Comparison of ENCODE assay signal across 1 cellular context in the genomic region with DNA sequence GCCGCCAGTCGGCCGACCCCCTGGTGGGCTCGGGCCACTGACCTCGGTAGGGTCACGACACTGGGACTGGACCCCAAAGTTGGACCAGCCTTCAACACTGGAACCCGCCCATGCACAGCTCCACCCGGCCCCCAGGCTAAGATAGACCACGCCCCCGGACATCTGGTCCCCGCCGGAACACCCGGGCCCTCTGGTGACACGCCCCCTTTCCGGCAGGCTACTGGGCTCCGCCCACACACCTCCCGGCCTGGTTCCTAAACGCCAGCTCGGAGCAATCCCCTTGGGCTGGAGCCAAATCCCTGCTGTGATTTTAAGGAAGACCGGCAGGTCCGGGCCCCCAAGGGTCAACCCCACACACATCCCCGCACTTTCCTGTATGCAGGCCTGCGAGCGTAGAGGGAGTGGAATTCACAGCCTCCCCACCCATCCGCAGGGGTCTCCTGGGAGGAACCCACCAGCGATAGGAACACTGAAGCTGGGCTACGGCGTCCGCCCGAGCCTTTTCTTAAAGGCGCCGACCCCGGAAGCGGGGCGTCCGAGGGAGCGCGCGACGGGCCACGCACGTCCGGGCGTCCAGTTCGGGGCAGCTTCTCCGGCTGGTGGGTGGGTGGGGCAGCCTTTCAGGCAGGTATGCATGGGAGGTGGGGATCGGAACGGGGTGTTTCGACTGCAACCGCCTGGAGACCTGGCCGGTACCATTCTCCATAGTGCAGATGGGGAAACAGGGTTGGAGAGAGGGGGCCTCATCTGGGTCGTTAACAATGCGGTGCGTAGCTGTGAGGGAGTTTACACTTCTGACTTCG.
TF ChIP-seq lines count a peak whose summit lies in the region.

A gene with protein sequence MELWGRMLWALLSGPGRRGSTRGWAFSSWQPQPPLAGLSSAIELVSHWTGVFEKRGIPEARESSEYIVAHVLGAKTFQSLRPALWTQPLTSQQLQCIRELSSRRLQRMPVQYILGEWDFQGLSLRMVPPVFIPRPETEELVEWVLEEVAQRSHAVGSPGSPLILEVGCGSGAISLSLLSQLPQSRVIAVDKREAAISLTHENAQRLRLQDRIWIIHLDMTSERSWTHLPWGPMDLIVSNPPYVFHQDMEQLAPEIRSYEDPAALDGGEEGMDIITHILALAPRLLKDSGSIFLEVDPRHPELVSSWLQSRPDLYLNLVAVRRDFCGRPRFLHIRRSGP (plus strand): TSS at position 576 of the 803 bp plus-strand sequence. CDS start 1,583 bp downstream, outside the sequence.

TF ChIP-seq in K562, 482 proteins besides CTCF, POLR2A, EP300 and RAD21 (continued from another document and continues in another):
- TF ChIP-seq, protein P1, sequence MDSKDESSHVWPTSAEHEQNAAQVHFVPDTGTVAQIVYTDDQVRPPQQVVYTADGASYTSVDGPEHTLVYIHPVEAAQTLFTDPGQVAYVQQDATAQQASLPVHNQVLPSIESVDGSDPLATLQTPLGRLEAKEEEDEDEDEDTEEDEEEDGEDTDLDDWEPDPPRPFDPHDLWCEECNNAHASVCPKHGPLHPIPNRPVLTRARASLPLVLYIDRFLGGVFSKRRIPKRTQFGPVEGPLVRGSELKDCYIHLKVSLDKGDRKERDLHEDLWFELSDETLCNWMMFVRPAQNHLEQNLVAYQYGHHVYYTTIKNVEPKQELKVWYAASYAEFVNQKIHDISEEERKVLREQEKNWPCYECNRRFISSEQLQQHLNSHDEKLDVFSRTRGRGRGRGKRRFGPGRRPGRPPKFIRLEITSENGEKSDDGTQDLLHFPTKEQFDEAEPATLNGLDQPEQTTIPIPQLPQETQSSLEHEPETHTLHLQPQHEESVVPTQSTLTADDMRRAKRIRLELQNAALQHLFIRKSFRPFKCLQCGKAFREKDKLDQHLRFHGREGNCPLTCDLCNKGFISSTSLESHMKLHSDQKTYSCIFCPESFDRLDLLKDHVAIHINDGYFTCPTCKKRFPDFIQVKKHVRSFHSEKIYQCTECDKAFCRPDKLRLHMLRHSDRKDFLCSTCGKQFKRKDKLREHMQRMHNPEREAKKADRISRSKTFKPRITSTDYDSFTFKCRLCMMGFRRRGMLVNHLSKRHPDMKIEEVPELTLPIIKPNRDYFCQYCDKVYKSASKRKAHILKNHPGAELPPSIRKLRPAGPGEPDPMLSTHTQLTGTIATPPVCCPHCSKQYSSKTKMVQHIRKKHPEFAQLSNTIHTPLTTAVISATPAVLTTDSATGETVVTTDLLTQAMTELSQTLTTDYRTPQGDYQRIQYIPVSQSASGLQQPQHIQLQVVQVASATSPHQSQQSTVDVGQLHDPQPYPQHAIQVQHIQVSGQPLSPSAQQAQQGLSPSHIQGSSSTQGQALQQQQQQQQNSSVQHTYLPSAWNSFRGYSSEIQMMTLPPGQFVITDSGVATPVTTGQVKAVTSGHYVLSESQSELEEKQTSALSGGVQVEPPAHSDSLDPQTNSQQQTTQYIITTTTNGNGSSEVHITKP (IDR thresholded peaks at IDR 0.05; ENCODE audit: partially characterized antibody): peak; percentile 44
- peak; percentile 57; the same call in 1 of the 2 replicates for TF ChIP-seq MBD2 (IDR thresholded peaks at IDR 0.05; ENCODE audit: borderline replicate concordance, low read depth)
- TF ChIP-seq, protein P2, sequence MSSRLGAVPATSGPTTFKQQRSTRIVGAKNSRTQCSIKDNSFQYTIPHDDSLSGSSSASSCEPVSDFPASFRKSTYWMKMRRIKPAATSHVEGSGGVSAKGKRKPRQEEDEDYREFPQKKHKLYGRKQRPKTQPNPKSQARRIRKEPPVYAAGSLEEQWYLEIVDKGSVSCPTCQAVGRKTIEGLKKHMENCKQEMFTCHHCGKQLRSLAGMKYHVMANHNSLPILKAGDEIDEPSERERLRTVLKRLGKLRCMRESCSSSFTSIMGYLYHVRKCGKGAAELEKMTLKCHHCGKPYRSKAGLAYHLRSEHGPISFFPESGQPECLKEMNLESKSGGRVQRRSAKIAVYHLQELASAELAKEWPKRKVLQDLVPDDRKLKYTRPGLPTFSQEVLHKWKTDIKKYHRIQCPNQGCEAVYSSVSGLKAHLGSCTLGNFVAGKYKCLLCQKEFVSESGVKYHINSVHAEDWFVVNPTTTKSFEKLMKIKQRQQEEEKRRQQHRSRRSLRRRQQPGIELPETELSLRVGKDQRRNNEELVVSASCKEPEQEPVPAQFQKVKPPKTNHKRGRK (tag; IDR thresholded peaks at IDR 0.05): no peak
- no peak for TF ChIP-seq HEY1 (CRISPR knock-in tag; IDR thresholded peaks at IDR 0.05; ENCODE audit: borderline replicate concordance)
- no peak for TF ChIP-seq MXI1 (IDR thresholded peaks at IDR 0.05; ENCODE audit: low read depth, low read length)
- peak; percentile 90 to 93 for TF ChIP-seq MAZ (CRISPR knock-in tag; conservative IDR thresholded peaks at IDR 0.05 in 1 of 2, IDR thresholded peaks at IDR 0.05 in 1 of 2)
- TF ChIP-seq, protein P3, sequence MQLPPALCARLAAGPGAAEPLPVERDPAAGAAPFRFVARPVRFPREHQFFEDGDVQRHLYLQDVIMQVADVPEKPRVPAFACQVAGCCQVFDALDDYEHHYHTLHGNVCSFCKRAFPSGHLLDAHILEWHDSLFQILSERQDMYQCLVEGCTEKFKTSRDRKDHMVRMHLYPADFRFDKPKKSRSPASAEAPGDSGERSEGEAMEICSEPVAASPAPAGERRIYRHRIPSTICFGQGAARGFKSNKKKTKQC (CRISPR knock-in tag; IDR thresholded peaks at IDR 0.05): peak; percentile 50; the same call in 1 of the 2 replicates
- TF ChIP-seq, protein P4, sequence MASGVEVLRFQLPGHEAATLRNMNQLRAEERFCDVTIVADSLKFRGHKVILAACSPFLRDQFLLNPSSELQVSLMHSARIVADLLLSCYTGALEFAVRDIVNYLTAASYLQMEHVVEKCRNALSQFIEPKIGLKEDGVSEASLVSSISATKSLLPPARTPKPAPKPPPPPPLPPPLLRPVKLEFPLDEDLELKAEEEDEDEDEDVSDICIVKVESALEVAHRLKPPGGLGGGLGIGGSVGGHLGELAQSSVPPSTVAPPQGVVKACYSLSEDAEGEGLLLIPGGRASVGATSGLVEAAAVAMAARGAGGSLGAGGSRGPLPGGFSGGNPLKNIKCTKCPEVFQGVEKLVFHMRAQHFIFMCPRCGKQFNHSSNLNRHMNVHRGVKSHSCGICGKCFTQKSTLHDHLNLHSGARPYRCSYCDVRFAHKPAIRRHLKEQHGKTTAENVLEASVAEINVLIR (CRISPR knock-in tag; IDR thresholded peaks at IDR 0.05): peak; percentile 77
- TF ChIP-seq, protein P5, sequence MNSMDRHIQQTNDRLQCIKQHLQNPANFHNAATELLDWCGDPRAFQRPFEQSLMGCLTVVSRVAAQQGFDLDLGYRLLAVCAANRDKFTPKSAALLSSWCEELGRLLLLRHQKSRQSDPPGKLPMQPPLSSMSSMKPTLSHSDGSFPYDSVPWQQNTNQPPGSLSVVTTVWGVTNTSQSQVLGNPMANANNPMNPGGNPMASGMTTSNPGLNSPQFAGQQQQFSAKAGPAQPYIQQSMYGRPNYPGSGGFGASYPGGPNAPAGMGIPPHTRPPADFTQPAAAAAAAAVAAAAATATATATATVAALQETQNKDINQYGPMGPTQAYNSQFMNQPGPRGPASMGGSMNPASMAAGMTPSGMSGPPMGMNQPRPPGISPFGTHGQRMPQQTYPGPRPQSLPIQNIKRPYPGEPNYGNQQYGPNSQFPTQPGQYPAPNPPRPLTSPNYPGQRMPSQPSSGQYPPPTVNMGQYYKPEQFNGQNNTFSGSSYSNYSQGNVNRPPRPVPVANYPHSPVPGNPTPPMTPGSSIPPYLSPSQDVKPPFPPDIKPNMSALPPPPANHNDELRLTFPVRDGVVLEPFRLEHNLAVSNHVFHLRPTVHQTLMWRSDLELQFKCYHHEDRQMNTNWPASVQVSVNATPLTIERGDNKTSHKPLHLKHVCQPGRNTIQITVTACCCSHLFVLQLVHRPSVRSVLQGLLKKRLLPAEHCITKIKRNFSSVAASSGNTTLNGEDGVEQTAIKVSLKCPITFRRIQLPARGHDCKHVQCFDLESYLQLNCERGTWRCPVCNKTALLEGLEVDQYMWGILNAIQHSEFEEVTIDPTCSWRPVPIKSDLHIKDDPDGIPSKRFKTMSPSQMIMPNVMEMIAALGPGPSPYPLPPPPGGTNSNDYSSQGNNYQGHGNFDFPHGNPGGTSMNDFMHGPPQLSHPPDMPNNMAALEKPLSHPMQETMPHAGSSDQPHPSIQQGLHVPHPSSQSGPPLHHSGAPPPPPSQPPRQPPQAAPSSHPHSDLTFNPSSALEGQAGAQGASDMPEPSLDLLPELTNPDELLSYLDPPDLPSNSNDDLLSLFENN (IDR thresholded peaks at IDR 0.05; ENCODE audit: low read depth in 2 of 2, low read length in 2 of 2): 0 out of 4 replicates have a peak, but pooled peaks of 1 of the 2 experiments have one; percentile 7
- TF ChIP-seq, protein P6, sequence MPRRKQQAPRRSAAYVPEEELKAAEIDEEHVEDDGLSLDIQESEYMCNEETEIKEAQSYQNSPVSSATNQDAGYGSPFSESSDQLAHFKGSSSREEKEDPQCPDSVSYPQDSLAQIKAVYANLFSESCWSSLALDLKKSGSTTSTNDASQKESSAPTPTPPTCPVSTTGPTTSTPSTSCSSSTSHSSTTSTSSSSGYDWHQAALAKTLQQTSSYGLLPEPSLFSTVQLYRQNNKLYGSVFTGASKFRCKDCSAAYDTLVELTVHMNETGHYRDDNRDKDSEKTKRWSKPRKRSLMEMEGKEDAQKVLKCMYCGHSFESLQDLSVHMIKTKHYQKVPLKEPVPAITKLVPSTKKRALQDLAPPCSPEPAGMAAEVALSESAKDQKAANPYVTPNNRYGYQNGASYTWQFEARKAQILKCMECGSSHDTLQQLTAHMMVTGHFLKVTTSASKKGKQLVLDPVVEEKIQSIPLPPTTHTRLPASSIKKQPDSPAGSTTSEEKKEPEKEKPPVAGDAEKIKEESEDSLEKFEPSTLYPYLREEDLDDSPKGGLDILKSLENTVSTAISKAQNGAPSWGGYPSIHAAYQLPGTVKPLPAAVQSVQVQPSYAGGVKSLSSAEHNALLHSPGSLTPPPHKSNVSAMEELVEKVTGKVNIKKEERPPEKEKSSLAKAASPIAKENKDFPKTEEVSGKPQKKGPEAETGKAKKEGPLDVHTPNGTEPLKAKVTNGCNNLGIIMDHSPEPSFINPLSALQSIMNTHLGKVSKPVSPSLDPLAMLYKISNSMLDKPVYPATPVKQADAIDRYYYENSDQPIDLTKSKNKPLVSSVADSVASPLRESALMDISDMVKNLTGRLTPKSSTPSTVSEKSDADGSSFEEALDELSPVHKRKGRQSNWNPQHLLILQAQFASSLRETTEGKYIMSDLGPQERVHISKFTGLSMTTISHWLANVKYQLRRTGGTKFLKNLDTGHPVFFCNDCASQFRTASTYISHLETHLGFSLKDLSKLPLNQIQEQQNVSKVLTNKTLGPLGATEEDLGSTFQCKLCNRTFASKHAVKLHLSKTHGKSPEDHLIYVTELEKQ (CRISPR knock-in tag; IDR thresholded peaks at IDR 0.05): 0 out of 2 replicates have a peak, but pooled peaks have one; percentile 29
- TF ChIP-seq ELF1 (tag; IDR thresholded peaks at IDR 0.05): peak; percentile 94
- peak; percentile 98 for TF ChIP-seq NFIC (IDR thresholded peaks at IDR 0.05)
- TF ChIP-seq, protein P7, sequence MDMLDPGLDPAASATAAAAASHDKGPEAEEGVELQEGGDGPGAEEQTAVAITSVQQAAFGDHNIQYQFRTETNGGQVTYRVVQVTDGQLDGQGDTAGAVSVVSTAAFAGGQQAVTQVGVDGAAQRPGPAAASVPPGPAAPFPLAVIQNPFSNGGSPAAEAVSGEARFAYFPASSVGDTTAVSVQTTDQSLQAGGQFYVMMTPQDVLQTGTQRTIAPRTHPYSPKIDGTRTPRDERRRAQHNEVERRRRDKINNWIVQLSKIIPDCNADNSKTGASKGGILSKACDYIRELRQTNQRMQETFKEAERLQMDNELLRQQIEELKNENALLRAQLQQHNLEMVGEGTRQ (CRISPR knock-in tag; IDR thresholded peaks at IDR 0.05): no peak
- TF ChIP-seq, protein P8, sequence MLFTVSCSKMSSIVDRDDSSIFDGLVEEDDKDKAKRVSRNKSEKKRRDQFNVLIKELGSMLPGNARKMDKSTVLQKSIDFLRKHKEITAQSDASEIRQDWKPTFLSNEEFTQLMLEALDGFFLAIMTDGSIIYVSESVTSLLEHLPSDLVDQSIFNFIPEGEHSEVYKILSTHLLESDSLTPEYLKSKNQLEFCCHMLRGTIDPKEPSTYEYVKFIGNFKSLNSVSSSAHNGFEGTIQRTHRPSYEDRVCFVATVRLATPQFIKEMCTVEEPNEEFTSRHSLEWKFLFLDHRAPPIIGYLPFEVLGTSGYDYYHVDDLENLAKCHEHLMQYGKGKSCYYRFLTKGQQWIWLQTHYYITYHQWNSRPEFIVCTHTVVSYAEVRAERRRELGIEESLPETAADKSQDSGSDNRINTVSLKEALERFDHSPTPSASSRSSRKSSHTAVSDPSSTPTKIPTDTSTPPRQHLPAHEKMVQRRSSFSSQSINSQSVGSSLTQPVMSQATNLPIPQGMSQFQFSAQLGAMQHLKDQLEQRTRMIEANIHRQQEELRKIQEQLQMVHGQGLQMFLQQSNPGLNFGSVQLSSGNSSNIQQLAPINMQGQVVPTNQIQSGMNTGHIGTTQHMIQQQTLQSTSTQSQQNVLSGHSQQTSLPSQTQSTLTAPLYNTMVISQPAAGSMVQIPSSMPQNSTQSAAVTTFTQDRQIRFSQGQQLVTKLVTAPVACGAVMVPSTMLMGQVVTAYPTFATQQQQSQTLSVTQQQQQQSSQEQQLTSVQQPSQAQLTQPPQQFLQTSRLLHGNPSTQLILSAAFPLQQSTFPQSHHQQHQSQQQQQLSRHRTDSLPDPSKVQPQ (CRISPR knock-in tag; IDR thresholded peaks at IDR 0.05; ENCODE audit: borderline replicate concordance): no peak
- TF ChIP-seq HDAC1 (IDR thresholded peaks at IDR 0.05): peak in 1 of 2 experiments; percentile 70; a peak in 2 of 4 replicates
- TF ChIP-seq ADNP (tag; IDR thresholded peaks at IDR 0.05): no peak
- TF ChIP-seq HLTF (IDR thresholded peaks at IDR 0.05): 0 out of 2 replicates have a peak, but pooled peaks have one; percentile 55
- TF ChIP-seq ZNF253 (CRISPR knock-in tag; conservative IDR thresholded peaks at IDR 0.05): no peak
- TF ChIP-seq ZNF324 (CRISPR knock-in tag; IDR thresholded peaks at IDR 0.05): no peak
- TF ChIP-seq, protein P9, sequence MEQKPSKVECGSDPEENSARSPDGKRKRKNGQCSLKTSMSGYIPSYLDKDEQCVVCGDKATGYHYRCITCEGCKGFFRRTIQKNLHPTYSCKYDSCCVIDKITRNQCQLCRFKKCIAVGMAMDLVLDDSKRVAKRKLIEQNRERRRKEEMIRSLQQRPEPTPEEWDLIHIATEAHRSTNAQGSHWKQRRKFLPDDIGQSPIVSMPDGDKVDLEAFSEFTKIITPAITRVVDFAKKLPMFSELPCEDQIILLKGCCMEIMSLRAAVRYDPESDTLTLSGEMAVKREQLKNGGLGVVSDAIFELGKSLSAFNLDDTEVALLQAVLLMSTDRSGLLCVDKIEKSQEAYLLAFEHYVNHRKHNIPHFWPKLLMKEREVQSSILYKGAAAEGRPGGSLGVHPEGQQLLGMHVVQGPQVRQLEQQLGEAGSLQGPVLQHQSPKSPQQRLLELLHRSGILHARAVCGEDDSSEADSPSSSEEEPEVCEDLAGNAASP (IDR thresholded peaks at IDR 0.05): no peak
- TF ChIP-seq TFAM (CRISPR knock-in tag; conservative IDR thresholded peaks at IDR 0.05): no peak
- TF ChIP-seq, protein P10, sequence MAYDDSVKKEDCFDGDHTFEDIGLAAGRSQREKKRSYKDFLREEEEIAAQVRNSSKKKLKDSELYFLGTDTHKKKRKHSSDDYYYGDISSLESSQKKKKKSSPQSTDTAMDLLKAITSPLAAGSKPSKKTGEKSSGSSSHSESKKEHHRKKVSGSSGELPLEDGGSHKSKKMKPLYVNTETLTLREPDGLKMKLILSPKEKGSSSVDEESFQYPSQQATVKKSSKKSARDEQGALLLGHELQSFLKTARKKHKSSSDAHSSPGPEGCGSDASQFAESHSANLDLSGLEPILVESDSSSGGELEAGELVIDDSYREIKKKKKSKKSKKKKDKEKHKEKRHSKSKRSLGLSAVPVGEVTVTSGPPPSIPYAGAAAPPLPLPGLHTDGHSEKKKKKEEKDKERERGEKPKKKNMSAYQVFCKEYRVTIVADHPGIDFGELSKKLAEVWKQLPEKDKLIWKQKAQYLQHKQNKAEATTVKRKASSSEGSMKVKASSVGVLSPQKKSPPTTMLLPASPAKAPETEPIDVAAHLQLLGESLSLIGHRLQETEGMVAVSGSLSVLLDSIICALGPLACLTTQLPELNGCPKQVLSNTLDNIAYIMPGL (CRISPR knock-in tag; IDR thresholded peaks at IDR 0.05): peak; percentile 59; the same call in 1 of the 2 replicates
- TF ChIP-seq ZNF184 (CRISPR knock-in tag; IDR thresholded peaks at IDR 0.05): no peak
- TF ChIP-seq EGR1 (conservative IDR thresholded peaks at IDR 0.05): peak; percentile 85
- peak; percentile 97 for TF ChIP-seq SP1 (CRISPR knock-in tag; IDR thresholded peaks at IDR 0.05)
